In genomic region chr19:14135985-14136508, GRCh38 we compare ENCODE assay signal across 8 cellular contexts. TPM values are rescaled to one million over a fixed set of nuclear protein-coding genes. Genes with fewer than 3 reads are reported as not detected.
DNase-seq lines count a peak whose midpoint lies in the region; ATAC-seq and TF ChIP-seq lines count a peak whose summit lies in the region.

No MANE protein-coding gene starts in this region.

- no peaks in the 10 kb centered on the region for H3K9me3 ChIP-seq in gastrocnemius medialis

- DNase-seq in GM20000 (ENCODE audit: low spot score) (peak; percentile 38), fibroblast of pulmonary artery (ENCODE audit: low read depth) (no peak), gastrocnemius medialis (no peak), mesenteric fat pad (ENCODE audit: low spot score) (no peak), DMS153 (lab: John Stamatoyannopoulos, UW) (no peak)

- H3K4me1 ChIP-seq in gastrocnemius medialis, result peaks cover 24 to 32% of the 10 kb centered on the region in 2 donors

- ATAC-seq in gastrocnemius medialis, result no peak
- no peak for ATAC-seq in GM18907 (IDR thresholded peaks at IDR 0.05; ENCODE audit: unreplicated experiment)
- ATAC-seq in GM18873 (IDR thresholded peaks at IDR 0.05; ENCODE audit: low FRiP score, unreplicated experiment), result no peak

- no peaks in the 10 kb centered on the region for H3K36me3 ChIP-seq in gastrocnemius medialis

- intact Hi-C loops in gastrocnemius medialis (cut with DNase I; ENCODE audit: low total_unique reads), result loop anchor here (1.0 to 5.0 kb wide), 8 partner anchors 18 to 271 kb away; partner anchors contain the start of genes ADGRE5, DCAF15 and RFX1

- TF ChIP-seq CTCF in GM20000 (IDR thresholded peaks at IDR 0.05; ENCODE audit: extremely low read depth, missing control alignments), result no peak
- no peak for TF ChIP-seq CTCF in fibroblast of pulmonary artery (IDR thresholded peaks at IDR 0.05; ENCODE audit: low read length, missing control alignments)
- no peak for TF ChIP-seq CTCF in gastrocnemius medialis (IDR thresholded peaks at IDR 0.05 in 4 of 5, conservative IDR thresholded peaks at IDR 0.05 in 1 of 5)

- H3K4me3 ChIP-seq in fibroblast of pulmonary artery (replicated peaks; ENCODE audit: low read depth, low read length), result peak overlapping the region; percentile 75
- peak overlapping the region; percentile 52 to 70 (median 64) for H3K4me3 ChIP-seq in gastrocnemius medialis

- in situ Hi-C loops in gastrocnemius medialis (cut with MboI; ENCODE audit: low sequenced_read_pairs in 4 of 4), result no loop called here

- H3K27ac ChIP-seq in gastrocnemius medialis, result peak overlapping the region; percentile 70 to 78 (median 78)

- no peak for TF ChIP-seq POLR2A in gastrocnemius medialis (IDR thresholded peaks at IDR 0.05)

- H3K27me3 ChIP-seq in gastrocnemius medialis, result no peaks in the 10 kb centered on the region

TF ChIP-seq in PFSK-1, 5 proteins besides CTCF, POLR2A, EP300 and RAD21:
- TF ChIP-seq POLR2AphosphoS5 (IDR thresholded peaks at IDR 0.05; ENCODE audit: low read depth, low read length) (peak; percentile 97; the same call in 1 of the 2 replicates), TAF1 (IDR thresholded peaks at IDR 0.05; ENCODE audit: borderline replicate concordance, insufficient read depth, low read length) (no peak), SIN3A (IDR thresholded peaks at IDR 0.05; ENCODE audit: borderline replicate concordance, insufficient read depth, low read length) (0 out of 2 replicates have a peak, but pooled peaks have one; percentile 11)

RNA-seq across cellular contexts. Expression of gene ASF1B, which starts 0.3 kb away (rescaled TPM):
- polyA plus RNA-seq in PFSK-1 (2012; ENCODE audit: insufficient read length, low read depth), result 60.7 TPM
- total RNA-seq in gastrocnemius medialis (1 to 10 TPM in 3 of 4 donors, not detected in 1; 1.2 to 4.1 (median 1.5) TPM), mesenteric fat pad (0.87 TPM)

RNA-seq across cellular contexts. Expression of gene PRKACA, which starts 18.5 kb away (rescaled TPM):
- 39.4 TPM for polyA plus RNA-seq in PFSK-1 (2012; ENCODE audit: insufficient read length, low read depth)
- 100 to 1,000 TPM in 3 of 4 donors, 10 to 100 TPM in 1; 74.7 to 180 (median 147) TPM for total RNA-seq in gastrocnemius medialis
- 160 TPM for total RNA-seq in mesenteric fat pad

RNA-seq across cellular contexts. Expression of gene SAMD1, which starts 45.5 kb away (rescaled TPM):
- 64.6 TPM for polyA plus RNA-seq in PFSK-1 (2012; ENCODE audit: insufficient read length, low read depth)
- 10 to 100 TPM; 15.1 to 71.8 (median 40.2) TPM for total RNA-seq in gastrocnemius medialis
- total RNA-seq in mesenteric fat pad, result 32.3 TPM

RNA-seq across cellular contexts. Expression of gene C19orf67, which starts 50.5 kb away (rescaled TPM):
- not detected for polyA plus RNA-seq in PFSK-1 (2012; ENCODE audit: insufficient read length, low read depth)
- total RNA-seq in gastrocnemius medialis (not detected), mesenteric fat pad (not detected)
